11 cellular contexts compared by ENCODE assay signal in the genomic region with DNA sequence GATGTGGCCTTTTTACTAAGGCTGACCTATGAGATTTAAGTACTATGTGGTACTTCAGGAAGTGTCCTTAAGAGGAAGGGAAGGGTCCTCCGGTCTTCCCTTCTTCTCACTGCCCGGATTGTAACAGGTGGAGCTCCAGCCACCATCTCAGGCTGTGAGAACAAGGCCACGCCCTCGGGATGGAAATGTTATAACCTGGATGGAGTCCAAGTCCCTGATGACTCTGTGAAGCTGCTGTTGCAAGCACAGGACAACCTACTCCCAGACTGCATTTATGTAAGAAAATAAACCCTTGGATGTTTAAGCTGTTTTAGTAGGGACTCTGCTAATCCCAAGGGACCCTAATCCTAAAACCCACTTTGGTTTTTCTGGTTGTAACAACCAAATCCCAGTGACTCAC.
DNase-seq lines count a peak whose midpoint lies in the region; FAIRE-seq and TF ChIP-seq lines count a peak whose summit lies in the region.
"Had no signal": no experiment of that assay in that cellular context is flagged by ENCODE, and none has a peak within 500 bp of the region (broad histone marks: within the 10 kb centered on the region; RNA-seq: fewer than 3 reads in every experiment).

No MANE protein-coding gene starts in this region.

- H3K27me3 ChIP-seq in esophagus squamous epithelium (no peaks in the 10 kb centered on the region), MM.1S (replicated peaks; ENCODE audit: insufficient read depth, low read length) (no peaks in the 10 kb centered on the region)

- FAIRE-seq in H54 (lab: Jason Lieb, UNC): peak; percentile 20

- H3K27ac ChIP-seq in esophagus squamous epithelium (peak overlapping the region; percentile 65 to 76 (median 72)), MM.1S (ENCODE audit: low read length) (no peak overlapping the region)

- no peak for TF ChIP-seq POLR2A in H54 (IDR thresholded peaks at IDR 0.05; ENCODE audit: low read depth, low read length)
- no peak for TF ChIP-seq POLR2A in esophagus squamous epithelium (IDR thresholded peaks at IDR 0.05)

- H2AFZ ChIP-seq in MM.1S (ENCODE audit: low read length): no peak overlapping the region

- no peak for TF ChIP-seq CTCF in esophagus squamous epithelium (IDR thresholded peaks at IDR 0.05)
- TF ChIP-seq CTCF in MM.1S (IDR thresholded peaks at IDR 0.05; ENCODE audit: low read length): no peak

- no peak overlapping the region for H3K4me2 ChIP-seq in MM.1S (ENCODE audit: low read depth, low read length)

- no peak overlapping the region for H3K4me3 ChIP-seq in esophagus squamous epithelium
- no peak overlapping the region for H3K4me3 ChIP-seq in MM.1S (ENCODE audit: low read length)

- DNase-seq in A172 (ENCODE audit: low spot score): peak; percentile 81
- DNase-seq in H54 (ENCODE audit: insufficient read length, low spot score): peak; percentile 23
- peak; percentile 88 for DNase-seq in NCI-H524 treated with DMSO at 0.1 percent for 48 hours (lab: John Stamatoyannopoulos, UW)
- DNase-seq in esophagus squamous epithelium (lab: John Stamatoyannopoulos, UW): no peak
- no peak for DNase-seq in NOMO-1 treated with dmso at 0.1 percent for 144 hours (lab: John Stamatoyannopoulos, UW; ENCODE audit: unreplicated experiment)
- DNase-seq in activated CD4-positive, alpha-beta T cell treated with anti-CD3 and anti-CD28 coated beads, Interleukin-2, amount 50 U/mL, for 1 hour: no peak
- DNase-seq in pons (ENCODE audit: low spot score): no peak
- no peak for DNase-seq in MM.1S
- DNase-seq: BE2C, NCI-H1930, posterior cingulate gyrus had no signal

- intact Hi-C loops in esophagus squamous epithelium (cut with DNase I): no loop called here

- H3K9me2 ChIP-seq in MM.1S (replicated peaks; ENCODE audit: insufficient read depth, low read length): no peaks in the 10 kb centered on the region

- no peak overlapping the region for H3K9ac ChIP-seq in MM.1S (ENCODE audit: low read length)

- H3K4me1 ChIP-seq in esophagus squamous epithelium (peaks cover 0 to 17% (median 0%) of the 10 kb centered on the region in 3 donors), MM.1S (ENCODE audit: low read length) (no peaks in the 10 kb centered on the region)
- H3K4me1 ChIP-seq: BE2C had no signal

- no peaks in the 10 kb centered on the region for H3K79me2 ChIP-seq in MM.1S (ENCODE audit: low read length)

- WGBS in esophagus squamous epithelium, 2 donors: 6 to 39% methylated on average over 2 to 4 of the region's 4 CpGs

- no peaks in the 10 kb centered on the region for H3K9me3 ChIP-seq in esophagus squamous epithelium
- no peaks in the 10 kb centered on the region for H3K9me3 ChIP-seq in MM.1S (replicated peaks; ENCODE audit: insufficient read depth, low read length)
- H3K9me3 ChIP-seq: BE2C had no signal

- H4K20me1 ChIP-seq in MM.1S (ENCODE audit: insufficient read depth, low read length): no peaks in the 10 kb centered on the region

- no peaks in the 10 kb centered on the region for H3F3A ChIP-seq in MM.1S (ENCODE audit: insufficient read depth, low read length)

- H3K36me3 ChIP-seq in esophagus squamous epithelium (no peaks in the 10 kb centered on the region), MM.1S (replicated peaks; ENCODE audit: insufficient read depth, low read length) (no peaks in the 10 kb centered on the region)
- H3K36me3 ChIP-seq: BE2C had no signal

Comparison
In these comparisons a context has a peak if more than half of its experiments do, and no peak if none do; other contexts are left out.
1. DNase-seq: peak in A172 (single experiment), H54 (single experiment) and NCI-H524 treated with DMSO at 0.1 percent for 48 hours (single experiment); none in esophagus squamous epithelium (single experiment), NOMO-1 treated with dmso at 0.1 percent for 144 hours (single experiment), activated CD4-positive, alpha-beta T cell treated with anti-CD3 and anti-CD28 coated beads, Interleukin-2, amount 50 U/mL, for 1 hour (single experiment), pons (single experiment) and MM.1S (single experiment).